1 cellular context compared by ENCODE assay signal in the genomic region with DNA sequence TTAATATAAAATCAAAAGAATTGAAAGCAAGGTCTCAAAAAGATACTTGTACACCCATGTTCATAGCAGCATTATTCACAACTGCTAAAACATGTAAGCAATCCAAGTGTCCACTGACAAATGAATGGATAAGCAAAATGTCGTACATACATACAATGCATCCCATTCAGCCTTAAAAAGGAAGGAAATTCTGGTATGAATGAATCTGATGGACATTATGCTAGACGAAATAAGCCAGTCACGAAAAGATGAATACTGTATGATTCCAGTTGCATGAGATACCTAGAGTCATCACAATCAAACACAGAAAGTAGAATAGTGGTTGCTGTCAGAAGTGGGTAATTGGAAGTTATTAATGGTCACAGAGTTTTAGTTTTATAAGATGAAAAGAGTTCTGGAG.
TF ChIP-seq lines count a peak whose summit lies in the region.

No MANE protein-coding gene starts in this region.

TF ChIP-seq in GM23338, 12 proteins besides CTCF, POLR2A, EP300 and RAD21 (continued from another document):
- TF ChIP-seq, protein P1, sequence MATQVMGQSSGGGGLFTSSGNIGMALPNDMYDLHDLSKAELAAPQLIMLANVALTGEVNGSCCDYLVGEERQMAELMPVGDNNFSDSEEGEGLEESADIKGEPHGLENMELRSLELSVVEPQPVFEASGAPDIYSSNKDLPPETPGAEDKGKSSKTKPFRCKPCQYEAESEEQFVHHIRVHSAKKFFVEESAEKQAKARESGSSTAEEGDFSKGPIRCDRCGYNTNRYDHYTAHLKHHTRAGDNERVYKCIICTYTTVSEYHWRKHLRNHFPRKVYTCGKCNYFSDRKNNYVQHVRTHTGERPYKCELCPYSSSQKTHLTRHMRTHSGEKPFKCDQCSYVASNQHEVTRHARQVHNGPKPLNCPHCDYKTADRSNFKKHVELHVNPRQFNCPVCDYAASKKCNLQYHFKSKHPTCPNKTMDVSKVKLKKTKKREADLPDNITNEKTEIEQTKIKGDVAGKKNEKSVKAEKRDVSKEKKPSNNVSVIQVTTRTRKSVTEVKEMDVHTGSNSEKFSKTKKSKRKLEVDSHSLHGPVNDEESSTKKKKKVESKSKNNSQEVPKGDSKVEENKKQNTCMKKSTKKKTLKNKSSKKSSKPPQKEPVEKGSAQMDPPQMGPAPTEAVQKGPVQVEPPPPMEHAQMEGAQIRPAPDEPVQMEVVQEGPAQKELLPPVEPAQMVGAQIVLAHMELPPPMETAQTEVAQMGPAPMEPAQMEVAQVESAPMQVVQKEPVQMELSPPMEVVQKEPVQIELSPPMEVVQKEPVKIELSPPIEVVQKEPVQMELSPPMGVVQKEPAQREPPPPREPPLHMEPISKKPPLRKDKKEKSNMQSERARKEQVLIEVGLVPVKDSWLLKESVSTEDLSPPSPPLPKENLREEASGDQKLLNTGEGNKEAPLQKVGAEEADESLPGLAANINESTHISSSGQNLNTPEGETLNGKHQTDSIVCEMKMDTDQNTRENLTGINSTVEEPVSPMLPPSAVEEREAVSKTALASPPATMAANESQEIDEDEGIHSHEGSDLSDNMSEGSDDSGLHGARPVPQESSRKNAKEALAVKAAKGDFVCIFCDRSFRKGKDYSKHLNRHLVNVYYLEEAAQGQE (IDR thresholded peaks at IDR 0.05; ENCODE audit: unreplicated experiment): no peak
- no peak for TF ChIP-seq CREB1 (CRISPR knock-in tag; IDR thresholded peaks at IDR 0.05; ENCODE audit: low read depth)
- TF ChIP-seq ZNF114 (CRISPR knock-in tag; IDR thresholded peaks at IDR 0.05): no peak
- TF ChIP-seq EZH2 (IDR thresholded peaks at IDR 0.05; ENCODE audit: low read depth, unreplicated experiment): no peak
- no peak for TF ChIP-seq NANOG (IDR thresholded peaks at IDR 0.05; ENCODE audit: borderline replicate concordance)
- TF ChIP-seq, protein P2, sequence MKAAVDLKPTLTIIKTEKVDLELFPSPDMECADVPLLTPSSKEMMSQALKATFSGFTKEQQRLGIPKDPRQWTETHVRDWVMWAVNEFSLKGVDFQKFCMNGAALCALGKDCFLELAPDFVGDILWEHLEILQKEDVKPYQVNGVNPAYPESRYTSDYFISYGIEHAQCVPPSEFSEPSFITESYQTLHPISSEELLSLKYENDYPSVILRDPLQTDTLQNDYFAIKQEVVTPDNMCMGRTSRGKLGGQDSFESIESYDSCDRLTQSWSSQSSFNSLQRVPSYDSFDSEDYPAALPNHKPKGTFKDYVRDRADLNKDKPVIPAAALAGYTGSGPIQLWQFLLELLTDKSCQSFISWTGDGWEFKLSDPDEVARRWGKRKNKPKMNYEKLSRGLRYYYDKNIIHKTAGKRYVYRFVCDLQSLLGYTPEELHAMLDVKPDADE (IDR thresholded peaks at IDR 0.05): no peak
- no peak for TF ChIP-seq EZH2phosphoT487 (IDR thresholded peaks at IDR 0.05; ENCODE audit: unreplicated experiment)
TF ChIP-seq in GM23338: peak in this region for 0.
